18 cellular contexts compared by ENCODE assay signal in the genomic region with DNA sequence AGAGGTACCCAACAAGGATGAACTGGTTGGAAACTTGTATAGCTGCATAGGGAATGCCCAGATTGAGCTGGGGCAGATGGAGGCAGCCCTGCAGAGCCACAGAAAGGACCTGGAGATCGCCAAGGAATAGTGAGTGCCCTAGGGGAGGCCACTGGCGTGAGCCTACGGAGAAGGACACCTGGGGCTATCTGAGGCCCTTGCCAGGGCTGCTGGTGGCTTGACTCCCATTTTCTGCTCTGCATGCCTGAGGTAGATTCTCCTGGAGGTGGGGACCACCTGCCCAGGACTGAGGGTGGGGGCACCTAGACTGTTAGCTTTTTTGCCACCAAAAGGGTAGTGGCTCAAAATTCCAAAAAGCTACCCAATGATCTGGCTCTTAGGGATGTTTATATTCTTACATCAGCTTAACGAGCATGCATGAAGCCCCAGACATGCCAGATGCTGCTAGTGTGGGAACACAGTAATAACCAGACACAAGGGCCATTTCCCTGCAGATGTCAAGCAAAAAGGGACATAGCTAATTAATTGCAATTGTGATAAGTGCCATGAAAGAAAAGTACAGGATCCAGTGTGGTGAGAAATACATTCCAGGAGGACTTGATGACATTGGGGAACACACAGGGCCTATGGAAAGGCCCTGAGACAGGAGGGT. TPM values are rescaled to one million over a fixed set of nuclear protein-coding genes. Genes with fewer than 3 reads are reported as not detected.
DNase-seq lines count a peak whose midpoint lies in the region; ATAC-seq and TF ChIP-seq lines count a peak whose summit lies in the region.
"Had no signal": no experiment of that assay in that cellular context is flagged by ENCODE, and none has a peak within 500 bp of the region (broad histone marks: within the 10 kb centered on the region; RNA-seq: fewer than 3 reads in every experiment).

No MANE protein-coding gene starts in this region.

- H3K27ac Mint-ChIP-seq in endothelial cell (ENCODE audit: unreplicated experiment): peak overlapping the region; percentile 79

- ATAC-seq in esophagus mucosa: no peak
- ATAC-seq: Panc1, SK-N-SH treated with all-trans-retinoic acid at 6 μM for 48 hours had no signal

- H3K27me3 Mint-ChIP-seq in endothelial cell (ENCODE audit: unreplicated experiment): peaks cover 9% of the 10 kb centered on the region
- H3K27me3 Mint-ChIP-seq: CD4-positive, alpha-beta memory T cell had no signal

- DNase-seq in NCI-H82 (lab: John Stamatoyannopoulos, UW): peak; percentile 39
- no peak for DNase-seq in NCI-H82 treated with DMSO at 0.1 percent for 48 hours (lab: John Stamatoyannopoulos, UW; ENCODE audit: unreplicated experiment)
- DNase-seq in NCI-H524 treated with DMSO at 0.1 percent for 48 hours (lab: John Stamatoyannopoulos, UW): peak; percentile 79
- no peak for DNase-seq in endothelial cell (ENCODE audit: low spot score)
- no peak for DNase-seq in HuH-7 (ENCODE audit: low spot score)
- no peak for DNase-seq in DMS153 treated with DMSO at 0.1 percent for 48 hours (lab: John Stamatoyannopoulos, UW; ENCODE audit: unreplicated experiment)
- DNase-seq: 8988T; Caco-2; CD4-positive, alpha-beta memory T cell; H9; KBM-7; NCI-H1092; NCI-H1436 treated with DMSO at 0.1 percent for 48 hours; NCI-H2029 treated with DMSO at 0.1 percent for 48 hours; SIG-M5 had no signal

- H3K4me3 Mint-ChIP-seq in endothelial cell (ENCODE audit: unreplicated experiment): peak overlapping the region; percentile 18
- H3K4me3 Mint-ChIP-seq: CD4-positive, alpha-beta memory T cell; H9 had no signal

- H3K4me1 Mint-ChIP-seq in endothelial cell (ENCODE audit: unreplicated experiment): peaks cover 11% of the 10 kb centered on the region
- H3K4me1 Mint-ChIP-seq: CD4-positive, alpha-beta memory T cell had no signal

- no peak for TF ChIP-seq CTCF in endothelial cell (IDR thresholded peaks at IDR 0.05; ENCODE audit: unreplicated experiment)

- no peaks in the 10 kb centered on the region for H3K9me3 Mint-ChIP-seq in endothelial cell (ENCODE audit: unreplicated experiment)
- H3K9me3 Mint-ChIP-seq: CD4-positive, alpha-beta memory T cell; H9 had no signal

- peaks cover 22% of the 10 kb centered on the region for H3K36me3 Mint-ChIP-seq in endothelial cell (ENCODE audit: low read depth, unreplicated experiment)
- H3K36me3 Mint-ChIP-seq: CD4-positive, alpha-beta memory T cell had no signal

RNA-seq across cellular contexts. Expression of gene ODAD4, which starts 8.8 kb away (rescaled TPM):
- 2.2 TPM for total RNA-seq in endothelial cell (ENCODE audit: unreplicated experiment)
- not detected for total RNA-seq in esophagus mucosa

RNA-seq across cellular contexts. Expression of gene ACLY, which starts 20.4 kb away (rescaled TPM):
- 376 TPM for total RNA-seq in endothelial cell (ENCODE audit: unreplicated experiment)
- total RNA-seq in esophagus mucosa: 161 TPM

RNA-seq across cellular contexts. Expression of gene CNP, which starts 27.4 kb away (rescaled TPM):
- total RNA-seq in endothelial cell (ENCODE audit: unreplicated experiment): 82.1 TPM
- total RNA-seq in esophagus mucosa: 89.9 TPM

Comparison
In these comparisons a context has a peak if more than half of its experiments do, and no peak if none do; other contexts are left out.
1. DNase-seq: peak in NCI-H82 (single experiment) and NCI-H524 treated with DMSO at 0.1 percent for 48 hours (single experiment); none in NCI-H82 treated with DMSO at 0.1 percent for 48 hours (single experiment), endothelial cell (single experiment), HuH-7 (single experiment) and DMS153 treated with DMSO at 0.1 percent for 48 hours (single experiment).